ENCODE assay signal across 8 cellular contexts in the genomic region with DNA sequence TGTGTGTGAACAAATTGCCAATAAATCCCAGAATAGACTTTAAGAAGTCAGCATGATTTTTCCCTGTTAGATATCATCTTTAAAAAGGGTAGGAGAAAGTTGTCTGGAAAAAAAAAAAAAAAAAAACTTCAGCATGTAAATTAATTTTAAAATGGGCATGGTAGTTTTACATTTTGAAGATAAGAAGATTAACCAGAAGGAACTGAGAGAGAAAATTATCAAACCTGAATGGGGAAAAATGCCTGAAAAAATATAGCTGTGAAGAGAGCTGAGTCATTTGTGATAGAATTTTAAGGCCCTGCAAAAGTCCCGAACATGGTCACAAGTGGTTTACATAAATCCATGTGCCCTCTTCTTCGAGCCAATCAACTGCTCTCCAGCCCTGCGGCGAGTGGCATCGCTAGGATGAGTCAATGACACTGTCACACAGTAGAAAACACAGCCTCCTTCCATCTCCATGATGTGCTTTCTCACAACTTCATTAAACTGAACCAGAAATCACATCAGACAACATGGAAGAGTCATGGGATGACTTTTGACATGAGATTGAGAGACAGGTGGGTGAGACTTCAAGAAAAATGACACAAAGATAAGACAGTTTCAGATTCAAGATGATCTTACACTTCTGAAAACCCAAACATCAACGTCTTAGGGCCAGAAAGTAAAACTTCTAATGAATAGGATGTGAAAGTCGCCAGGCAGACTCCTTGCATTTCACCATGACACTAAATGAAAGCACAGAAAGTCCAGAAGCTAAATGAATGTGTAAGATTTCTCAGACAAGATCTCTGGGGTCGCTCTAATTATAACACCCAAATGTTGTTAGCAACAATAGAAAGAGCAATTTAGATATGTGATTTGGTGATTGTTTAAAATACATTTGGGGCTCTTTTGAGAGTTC.
DNase-seq lines count a peak whose midpoint lies in the region; ATAC-seq lines count a peak whose summit lies in the region.

No MANE protein-coding gene starts in this region.

- peak; percentile 11 for DNase-seq in NK-92 treated with Interleukin-12 subunit alpha and Interleukin-12 subunit beta, amount 100 ng/mL, for 24 hours (lab: John Stamatoyannopoulos, UW)
- DNase-seq in NK-92 (lab: John Stamatoyannopoulos, UW; ENCODE audit: unreplicated experiment) (no peak), NCI-H345 treated with DMSO at 0.1 percent for 48 hours (lab: John Stamatoyannopoulos, UW; ENCODE audit: unreplicated experiment) (no peak), SIG-M5 (lab: John Stamatoyannopoulos, UW) (no peak), retina (no peak)
- DNase-seq in activated T-cell treated with anti-CD3 and anti-CD28 coated beads, Interleukin-2, amount 50 U/mL, for 48 hours: peak; percentile 80 to 82
- peak; percentile 78 for DNase-seq in stimulated activated CD8-positive, alpha-beta memory T cell treated with anti-CD3 and anti-CD28 coated beads, Interleukin-4, amount 100 ng/mL, for 48 hours

- ATAC-seq in HG03354 (IDR thresholded peaks at IDR 0.05; ENCODE audit: poor library complexity, severe bottlenecking, unreplicated experiment): peak; percentile 92

Comparison
In these comparisons a context has a peak if more than half of its experiments do, and no peak if none do; other contexts are left out.
1. DNase-seq: peak in NK-92 treated with Interleukin-12 subunit alpha and Interleukin-12 subunit beta, amount 100 ng/mL, for 24 hours (single experiment), activated T-cell treated with anti-CD3 and anti-CD28 coated beads, Interleukin-2, amount 50 U/mL, for 48 hours (2 of 2) and stimulated activated CD8-positive, alpha-beta memory T cell treated with anti-CD3 and anti-CD28 coated beads, Interleukin-4, amount 100 ng/mL, for 48 hours (single experiment); none in NK-92 (single experiment), NCI-H345 treated with DMSO at 0.1 percent for 48 hours (single experiment), SIG-M5 (single experiment) and retina (single experiment).